ENCODE assay signal across 16 cellular contexts in the genomic region with DNA sequence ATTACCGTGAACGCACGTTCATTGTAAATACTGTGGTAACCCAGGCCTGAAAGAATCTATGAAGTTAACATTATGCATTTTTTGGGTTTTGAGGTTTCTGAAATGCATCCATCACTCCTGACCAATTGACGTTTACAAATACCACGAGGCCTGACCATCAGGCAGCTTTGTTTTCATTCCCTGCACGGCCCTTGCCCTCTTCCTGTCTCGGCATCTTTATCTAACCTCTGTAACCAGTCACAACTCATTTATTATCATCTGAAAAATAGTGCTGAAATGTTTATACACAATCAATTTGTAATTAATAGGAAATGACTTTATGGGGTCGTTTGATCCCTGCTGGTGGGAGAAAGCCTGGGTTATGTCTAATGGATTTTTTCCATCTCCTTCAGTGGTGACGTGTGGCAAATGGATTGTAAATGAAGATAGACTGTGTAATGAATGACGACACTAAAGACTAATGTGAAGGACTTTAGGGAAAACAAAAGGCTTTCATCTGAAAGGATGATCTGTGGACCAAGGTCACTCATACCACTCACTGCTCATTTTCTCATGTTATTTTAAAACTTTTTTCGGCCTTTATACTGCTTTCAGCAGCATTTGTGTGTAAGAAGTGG.
DNase-seq lines count a peak whose midpoint lies in the region; ATAC-seq, FAIRE-seq and TF ChIP-seq lines count a peak whose summit lies in the region.
"Had no signal": no experiment of that assay in that cellular context is flagged by ENCODE, and none has a peak within 500 bp of the region (broad histone marks: within the 10 kb centered on the region; RNA-seq: fewer than 3 reads in every experiment).

No MANE protein-coding gene starts in this region.

- no peak overlapping the region for H4K91ac ChIP-seq in mesenchymal stem cell (ENCODE audit: low read length)

- no peak overlapping the region for H2BK120ac ChIP-seq in mesenchymal stem cell (ENCODE audit: low read depth, low read length)

- peak; percentile 71 for DNase-seq in A172 (ENCODE audit: low spot score)
- DNase-seq in HTR-8/SVneo (ENCODE audit: insufficient read length, low spot score): peak; percentile 71
- peak; percentile 96 for DNase-seq in brain microvascular endothelial cell
- DNase-seq in mesenchymal stem cell: peak; percentile 88
- no peak for DNase-seq in GM19240 (ENCODE audit: insufficient read length, low spot score)
- DNase-seq in NCI-H446 treated with DMSO at 0.1 percent for 48 hours (lab: John Stamatoyannopoulos, UW): no peak
- DNase-seq in small intestine: no peak
- DNase-seq: GM23248; left colon; NCI-H510A; psoas muscle; stimulated activated CD4-positive, alpha-beta T cell treated with anti-CD3 and anti-CD28 coated beads, Interleukin-1b, Interleukin-23, amount 100 ng/mL, for 48 hours; thyroid gland had no signal

- H2BK15ac ChIP-seq in mesenchymal stem cell (ENCODE audit: low read depth, poor library complexity, severe bottlenecking): no peak overlapping the region

- H3K79me1 ChIP-seq in mesenchymal stem cell (replicated peaks; ENCODE audit: low read length, poor library complexity, severe bottlenecking): no peaks in the 10 kb centered on the region

- no peaks in the 10 kb centered on the region for H3K9me3 ChIP-seq in mesenchymal stem cell (ENCODE audit: control insufficient read depth, low read length)
- no peaks in the 10 kb centered on the region for H3K9me3 ChIP-seq in small intestine (ENCODE audit: control insufficient read depth, low read depth)
- H3K9me3 ChIP-seq: A549, psoas muscle, thyroid gland had no signal

- no peak overlapping the region for H3K14ac ChIP-seq in mesenchymal stem cell (ENCODE audit: low read length in 2 of 2)

- H3K4ac ChIP-seq in mesenchymal stem cell (ENCODE audit: low read depth in 1 of 2, low read length in 2 of 2): no peak overlapping the region

- H4K8ac ChIP-seq in mesenchymal stem cell (ENCODE audit: low read length): no peak overlapping the region

- no peak overlapping the region for H2BK12ac ChIP-seq in mesenchymal stem cell (ENCODE audit: low read length in 2 of 2)

- H3K4me1 ChIP-seq in mesenchymal stem cell (ENCODE audit: control insufficient read depth, insufficient read depth, low read depth, low read length) (peaks cover 2% of the 10 kb centered on the region), small intestine (ENCODE audit: control insufficient read depth in 2 of 2, insufficient read depth in 1 of 2, low read depth in 1 of 2, low read length in 1 of 2) (no peaks in the 10 kb centered on the region)
- H3K4me1 ChIP-seq: A549, psoas muscle had no signal

- H3K23ac ChIP-seq in mesenchymal stem cell (ENCODE audit: low read length in 2 of 2): no peak overlapping the region

- peak overlapping the region; percentile 14 for H3K4me2 ChIP-seq in mesenchymal stem cell (ENCODE audit: low read length, poor library complexity, severe bottlenecking)
- H3K4me2 ChIP-seq: A549 had no signal

- no peak overlapping the region for H3K18ac ChIP-seq in mesenchymal stem cell (ENCODE audit: low read depth in 1 of 2, low read length in 2 of 2)

- H3K36me3 ChIP-seq in brain microvascular endothelial cell (replicated peaks) (no peaks in the 10 kb centered on the region), mesenchymal stem cell (ENCODE audit: control insufficient read depth in 1 of 2, insufficient read depth in 2 of 2, low read depth in 1 of 2, low read length in 2 of 2) (no peaks in the 10 kb centered on the region), small intestine (ENCODE audit: control insufficient read depth in 2 of 2, insufficient read depth in 2 of 2, low read length in 2 of 2) (no peaks in the 10 kb centered on the region)
- H3K36me3 ChIP-seq: thyroid gland had no signal

- H3K9ac ChIP-seq in mesenchymal stem cell (ENCODE audit: low read length): no peak overlapping the region
- H3K9ac ChIP-seq: GM23248 had no signal

- 4% methylated on average over 9 of the region's 11 CpGs for WGBS in mesenchymal stem cell
- WGBS in small intestine, 3 donors: 73 to 87% (median 77%) methylated on average over 11 of the region's 11 CpGs

- H3K27me3 ChIP-seq in brain microvascular endothelial cell (replicated peaks) (no peaks in the 10 kb centered on the region), mesenchymal stem cell (ENCODE audit: control insufficient read depth in 1 of 2, insufficient read depth in 1 of 2, low read length in 2 of 2) (no peaks in the 10 kb centered on the region), small intestine (ENCODE audit: control insufficient read depth in 2 of 2, insufficient read depth in 2 of 2, low read length in 2 of 2) (no peaks in the 10 kb centered on the region)
- H3K27me3 ChIP-seq: thyroid gland had no signal

- no peak for TF ChIP-seq CTCF in brain microvascular endothelial cell (IDR thresholded peaks at IDR 0.05; ENCODE audit: low read depth, low read length, missing control alignments)

- in situ Hi-C loops in brain microvascular endothelial cell (cut with HindIII; ENCODE audit: low pct_ligation_motif_present, low sequenced_read_pairs): no loop called here

- no peak overlapping the region for H2AK5ac ChIP-seq in mesenchymal stem cell (ENCODE audit: low read length, severe bottlenecking)

- H2BK5ac ChIP-seq in mesenchymal stem cell (ENCODE audit: low read depth, low read length, poor library complexity, severe bottlenecking): no peak overlapping the region

- H3K4me3 ChIP-seq in brain microvascular endothelial cell (ENCODE audit: low read depth, low read length) (no peak overlapping the region), mesenchymal stem cell (ENCODE audit: insufficient read depth in 1 of 2, low read depth in 1 of 2, low read length in 2 of 2) (no peak overlapping the region), small intestine (ENCODE audit: low read depth in 1 of 2, low read length in 2 of 2) (no peak overlapping the region)
- H3K4me3 ChIP-seq: A549, GM23248, psoas muscle, thyroid gland had no signal

- H3K27ac ChIP-seq in brain microvascular endothelial cell (peak overlapping the region; percentile 90), mesenchymal stem cell (ENCODE audit: low read length, poor library complexity, severe bottlenecking) (peak overlapping the region; percentile 28), small intestine (ENCODE audit: low read depth in 1 of 2, low read length in 1 of 2) (no peak overlapping the region)
- H3K27ac ChIP-seq: A549, GM23248, psoas muscle, thyroid gland had no signal

- H2AFZ ChIP-seq in mesenchymal stem cell (ENCODE audit: low read depth, low read length): no peak overlapping the region
- H2AFZ ChIP-seq: GM23248 had no signal

- FAIRE-seq in HTR-8/SVneo (lab: Jason Lieb, UNC) (peak; percentile 89), small intestine (lab: Jason Lieb, UNC) (no peak)
- FAIRE-seq: A549, endometrium had no signal

- ATAC-seq in HG03135 (IDR thresholded peaks at IDR 0.05; ENCODE audit: unreplicated experiment): no peak
- ATAC-seq: A549, left colon, psoas muscle had no signal

Comparison
In these comparisons a context has a peak if more than half of its experiments do, and no peak if none do; other contexts are left out.
1. DNase-seq: peak in A172 (single experiment), HTR-8/SVneo (single experiment), brain microvascular endothelial cell (single experiment) and mesenchymal stem cell (single experiment); none in GM19240 (single experiment), NCI-H446 treated with DMSO at 0.1 percent for 48 hours (single experiment) and small intestine (single experiment).
2. H3K27ac ChIP-seq: peak in brain microvascular endothelial cell (single experiment) and mesenchymal stem cell (single experiment); none in small intestine (0 of 2).